In genomic region chr22:11627798-11628650, GRCh38 we compare ENCODE assay signal across 34 cellular contexts.
A peak's percentile ranks its signal among the peaks of the same experiment; 100 is the strongest.
DNase-seq lines count a peak whose midpoint lies in the region; ATAC-seq and TF ChIP-seq lines count a peak whose summit lies in the region.
"Had no signal": no experiment of that assay in that cellular context is flagged by ENCODE, and none has a peak within 500 bp of the region (broad histone marks: within the 10 kb centered on the region; RNA-seq: fewer than 3 reads in every experiment).

No MANE protein-coding gene starts in this region.

- ATAC-seq in central memory CD8-positive, alpha-beta T cell (replicated peaks; ENCODE audit: extremely low read depth, poor library complexity, severe bottlenecking): peak; percentile 32
- ATAC-seq in mucosa of descending colon: peak; percentile 14
- ATAC-seq in upper lobe of right lung: peak; percentile 67
- ATAC-seq: activated CD4-positive, CD25-positive, alpha-beta regulatory T cell treated with anti-CD3 and anti-CD28 coated beads, Interleukin-2, amount 50 U/mL, for 24 hours; activated T-helper 17 cell treated with anti-CD3 and anti-CD28 coated beads, Interleukin-2, amount 50 U/mL, for 72 hours; GM23338 had no signal

- no peak overlapping the region for H3K27ac Mint-ChIP-seq in central memory CD8-positive, alpha-beta T cell (ENCODE audit: low read depth)
- H3K27ac Mint-ChIP-seq: activated CD4-positive, alpha-beta memory T cell treated with anti-CD3 and anti-CD28 coated beads for 36 hours; activated T-helper 17 cell treated with anti-CD3 and anti-CD28 coated beads, Interleukin-2, amount 50 U/mL, for 72 hours; GM23338; nephron; T-helper 1 cell treated with Interleukin-12 subunit alpha and Interleukin-12 subunit beta and Interleukin-4 antibody, amounts not matched to agents 30 μg/mL and 1 μg/mL, for 36 hours had no signal

- H3K27me3 ChIP-seq in upper lobe of right lung: no peaks in the 10 kb centered on the region
- H3K27me3 ChIP-seq: heart right ventricle, right atrium auricular region, thyroid gland had no signal

- peak; percentile 54 for DNase-seq in GM10266 (ENCODE audit: extremely low spot score)
- DNase-seq in central memory CD8-positive, alpha-beta T cell (ENCODE audit: low spot score in 2 of 2): no peak
- peak in 2 of 3 donors; percentile 28 to 50 for DNase-seq in mucosa of descending colon
- DNase-seq in upper lobe of right lung: peak; percentile 69
- DNase-seq in NK-92 (lab: John Stamatoyannopoulos, UW; ENCODE audit: unreplicated experiment): no peak
- DNase-seq in GM19240 (ENCODE audit: insufficient read length, low spot score): no peak
- DNase-seq in kidney glomerular epithelial cell (lab: John Stamatoyannopoulos, UW): no peak
- DNase-seq: activated CD4-positive, alpha-beta memory T cell treated with anti-CD3 and anti-CD28 coated beads for 36 hours; activated CD8-positive, alpha-beta memory T cell treated with anti-CD3 and anti-CD28 coated beads, Interleukin-2, amount 50 U/mL, for 48 hours; activated naive CD4-positive, alpha-beta T cell treated with anti-CD3 and anti-CD28 coated beads, Interleukin-2, amount 50 U/mL, for 16 hours; amniotic stem cell; Caco-2; DMS79 treated with DMSO at 0.1 percent for 48 hours; effector CD4-positive, alpha-beta T cell; foreskin fibroblast; heart right ventricle; left ventricle myocardium inferior; midbrain; MM.1S; NCI-H2029; NCI-H2227 treated with DMSO at 0.1 percent for 48 hours; NCI-H526 treated with DMSO at 0.1 percent for 48 hours; stimulated activated CD4-positive, alpha-beta T cell treated with anti-CD3 and anti-CD28 coated beads, Interleukin-4, amount 100 ng/mL, for 4 hours; stimulated activated naive CD4-positive, alpha-beta T cell treated with Interleukin-2 at 50 U/mL for 16 hours; thyroid gland had no signal

- H3K4me3 ChIP-seq in mucosa of descending colon (no peak overlapping the region), upper lobe of right lung (no peak overlapping the region)
- H3K4me3 ChIP-seq: GM23338, heart right ventricle, left ventricle myocardium inferior, right atrium auricular region, thyroid gland had no signal

- H3K27ac ChIP-seq in upper lobe of right lung: no peak overlapping the region
- H3K27ac ChIP-seq: C4-2B, heart right ventricle, KMS-11, left ventricle myocardium inferior, parathyroid adenoma, right atrium auricular region, thyroid gland had no signal

- TF ChIP-seq CTCF in GM10266 (IDR thresholded peaks at IDR 0.05; ENCODE audit: control insufficient read depth, insufficient read depth, low read depth, missing control alignments) (no peak), mucosa of descending colon (IDR thresholded peaks at IDR 0.05) (no peak), upper lobe of right lung (IDR thresholded peaks at IDR 0.05) (no peak)

- H3K9me3 Mint-ChIP-seq in central memory CD8-positive, alpha-beta T cell: peaks cover 19% of the 10 kb centered on the region

- intact Hi-C loops in mucosa of descending colon (cut with DNase I, micrococcal nuclease) (no loop called here), upper lobe of right lung (cut with DNase I) (no loop called here)

- H3K36me3 ChIP-seq in mucosa of descending colon (ENCODE audit: low read depth) (no peaks in the 10 kb centered on the region), upper lobe of right lung (no peaks in the 10 kb centered on the region)
- H3K36me3 ChIP-seq: heart right ventricle, left ventricle myocardium inferior, right atrium auricular region, thyroid gland had no signal

- H3K9me3 ChIP-seq in mucosa of descending colon (peaks cover 76% of the 10 kb centered on the region), upper lobe of right lung (peaks cover 20% of the 10 kb centered on the region)
- H3K9me3 ChIP-seq: thyroid gland had no signal

- no peak overlapping the region for H3K4me3 Mint-ChIP-seq in central memory CD8-positive, alpha-beta T cell
- H3K4me3 Mint-ChIP-seq: activated CD4-positive, alpha-beta memory T cell treated with anti-CD3 and anti-CD28 coated beads for 36 hours; activated T-helper 17 cell treated with anti-CD3 and anti-CD28 coated beads, Interleukin-2, amount 50 U/mL, for 72 hours; GM23338; nephron; T-helper 1 cell treated with Interleukin-12 subunit alpha and Interleukin-12 subunit beta and Interleukin-4 antibody, amounts not matched to agents 30 μg/mL and 1 μg/mL, for 36 hours had no signal

- no peaks in the 10 kb centered on the region for H3K27me3 Mint-ChIP-seq in central memory CD8-positive, alpha-beta T cell
- H3K27me3 Mint-ChIP-seq: activated CD4-positive, alpha-beta memory T cell treated with anti-CD3 and anti-CD28 coated beads for 36 hours; activated T-helper 17 cell treated with anti-CD3 and anti-CD28 coated beads, Interleukin-2, amount 50 U/mL, for 72 hours had no signal

- no peaks in the 10 kb centered on the region for H3K4me1 ChIP-seq in mucosa of descending colon (ENCODE audit: low read depth)
- H3K4me1 ChIP-seq in upper lobe of right lung: no peaks in the 10 kb centered on the region
- H3K4me1 ChIP-seq: Caco-2, heart right ventricle, left ventricle myocardium inferior, parathyroid adenoma, right atrium auricular region, thyroid gland had no signal

- H3K4me1 Mint-ChIP-seq in central memory CD8-positive, alpha-beta T cell: no peaks in the 10 kb centered on the region
- H3K4me1 Mint-ChIP-seq: activated T-helper 17 cell treated with anti-CD3 and anti-CD28 coated beads, Interleukin-2, amount 50 U/mL, for 72 hours; GM23338; nephron had no signal

- H3K36me3 Mint-ChIP-seq in central memory CD8-positive, alpha-beta T cell (ENCODE audit: insufficient read depth): peaks cover 3% of the 10 kb centered on the region

Comparison
In these comparisons a context has a peak if more than half of its experiments do, and no peak if none do; other contexts are left out.
1. DNase-seq: peak in GM10266 (single experiment), mucosa of descending colon (2 of 3) and upper lobe of right lung (single experiment); none in central memory CD8-positive, alpha-beta T cell (0 of 2), NK-92 (single experiment), GM19240 (single experiment) and kidney glomerular epithelial cell (single experiment).
2. ATAC-seq: peak in every context shown above with its lines; median percentile 67 in upper lobe of right lung; 32 in central memory CD8-positive, alpha-beta T cell; 14 in mucosa of descending colon.